ENCODE assay signal across 1 cellular context in genomic region chr12:132955094-132955932, GRCh38.
TF ChIP-seq lines count a peak whose summit lies in the region.

No MANE protein-coding gene starts in this region.

TF ChIP-seq in HepG2, 621 proteins besides CTCF, POLR2A, EP300 and RAD21 (continued from another document and continues in another):
- TF ChIP-seq CBX5 (CRISPR knock-in tag; IDR thresholded peaks at IDR 0.05; ENCODE audit: borderline replicate concordance) (no peak), ZNF143 (CRISPR knock-in tag; IDR thresholded peaks at IDR 0.05) (peak; percentile 64), ZNF878 (CRISPR knock-in tag; IDR thresholded peaks at IDR 0.05) (no peak), DNMT3B (CRISPR knock-in tag; conservative IDR thresholded peaks at IDR 0.05) (no peak), ZNF557 (CRISPR knock-in tag; IDR thresholded peaks at IDR 0.05) (no peak), FOXJ3 (CRISPR knock-in tag; IDR thresholded peaks at IDR 0.05; ENCODE audit: borderline replicate concordance) (no peak), FOSL2 (CRISPR knock-in tag; IDR thresholded peaks at IDR 0.05) (no peak), AGO1 (IDR thresholded peaks at IDR 0.05; ENCODE audit: low read depth, low read length, poor library complexity, severe bottlenecking) (no peak), HMG20B (CRISPR knock-in tag; conservative IDR thresholded peaks at IDR 0.05) (no peak), THAP7 (CRISPR knock-in tag; IDR thresholded peaks at IDR 0.05) (no peak), HDAC2 (CRISPR knock-in tag; IDR thresholded peaks at IDR 0.05) (no peak), RXRA (CRISPR knock-in tag; IDR thresholded peaks at IDR 0.05) (no peak), SKIL (CRISPR knock-in tag; IDR thresholded peaks at IDR 0.05; ENCODE audit: borderline replicate concordance) (no peak), ZNF256 (CRISPR knock-in tag; conservative IDR thresholded peaks at IDR 0.05) (no peak), SNAPC5 (CRISPR knock-in tag; IDR thresholded peaks at IDR 0.05; ENCODE audit: borderline replicate concordance) (no peak), ZNF33B (CRISPR knock-in tag; IDR thresholded peaks at IDR 0.05) (no peak), ZNF768 (CRISPR knock-in tag; IDR thresholded peaks at IDR 0.05) (no peak), ATF1 (CRISPR knock-in tag; IDR thresholded peaks at IDR 0.05) (no peak), NR3C1 (CRISPR knock-in tag; IDR thresholded peaks at IDR 0.05) (no peak), ZNF460 (CRISPR knock-in tag; IDR thresholded peaks at IDR 0.05; ENCODE audit: borderline replicate concordance) (no peak), PHF21A (CRISPR knock-in tag; IDR thresholded peaks at IDR 0.05) (no peak), E2F1 (CRISPR knock-in tag; IDR thresholded peaks at IDR 0.05) (no peak), TBP (CRISPR knock-in tag; IDR thresholded peaks at IDR 0.05) (no peak), PITX1 (CRISPR knock-in tag; IDR thresholded peaks at IDR 0.05) (no peak), NCOA5 (CRISPR knock-in tag; IDR thresholded peaks at IDR 0.05) (no peak), NR2F2 (IDR thresholded peaks at IDR 0.05; ENCODE audit: borderline replicate concordance, low read depth) (no peak), TBX3 (IDR thresholded peaks at IDR 0.05; ENCODE audit: borderline replicate concordance) (peak; percentile 8; the same call in 1 of the 2 replicates), HMG20A (CRISPR knock-in tag; IDR thresholded peaks at IDR 0.05; ENCODE audit: borderline replicate concordance) (no peak), NAIF1 (CRISPR knock-in tag; IDR thresholded peaks at IDR 0.05; ENCODE audit: borderline replicate concordance) (no peak), MATR3 (CRISPR knock-in tag; IDR thresholded peaks at IDR 0.05) (no peak), ZNF501 (CRISPR knock-in tag; IDR thresholded peaks at IDR 0.05) (peak; percentile 58; the same call in 1 of the 2 replicates), TEF (CRISPR knock-in tag; IDR thresholded peaks at IDR 0.05) (no peak), SMARCE1 (IDR thresholded peaks at IDR 0.05; ENCODE audit: borderline replicate concordance) (no peak), ZNF546 (CRISPR knock-in tag; conservative IDR thresholded peaks at IDR 0.05) (no peak), AGO2 (optimal IDR thresholded peaks at IDR 0.05; ENCODE audit: low read depth, low read length) (peak; percentile 54), HOXA9 (CRISPR knock-in tag; IDR thresholded peaks at IDR 0.05; ENCODE audit: borderline replicate concordance) (no peak), ZNF138 (CRISPR knock-in tag; IDR thresholded peaks at IDR 0.05; ENCODE audit: low read depth) (no peak), XRCC5 (optimal IDR thresholded peaks at IDR 0.05; ENCODE audit: low read length) (no peak), MXD1 (CRISPR knock-in tag; IDR thresholded peaks at IDR 0.05) (no peak), ZNF569 (CRISPR knock-in tag; IDR thresholded peaks at IDR 0.05; ENCODE audit: borderline replicate concordance) (no peak), NFAT5 (CRISPR knock-in tag; IDR thresholded peaks at IDR 0.05) (no peak), ZNF687 (CRISPR knock-in tag; IDR thresholded peaks at IDR 0.05) (peak; percentile 88), ZGPAT (CRISPR knock-in tag; IDR thresholded peaks at IDR 0.05) (no peak), HCFC1 (IDR thresholded peaks at IDR 0.05; ENCODE audit: low read depth, low read length) (no peak), SOX6 (IDR thresholded peaks at IDR 0.05) (no peak), SOX6 (CRISPR knock-in tag; IDR thresholded peaks at IDR 0.05) (no peak), ZNF761 (CRISPR knock-in tag; conservative IDR thresholded peaks at IDR 0.05) (no peak), ZNF772 (CRISPR knock-in tag; IDR thresholded peaks at IDR 0.05) (no peak), TSC22D2 (CRISPR knock-in tag; IDR thresholded peaks at IDR 0.05; ENCODE audit: borderline replicate concordance) (no peak), CCAR2 (optimal IDR thresholded peaks at IDR 0.05; ENCODE audit: low read depth, low read length) (no peak), ZFX (CRISPR knock-in tag; IDR thresholded peaks at IDR 0.05; ENCODE audit: low read depth) (peak; percentile 13; the same call in 1 of the 2 replicates), ZZZ3 (CRISPR knock-in tag; IDR thresholded peaks at IDR 0.05; ENCODE audit: borderline replicate concordance) (no peak), ZNF362 (CRISPR knock-in tag; IDR thresholded peaks at IDR 0.05; ENCODE audit: borderline replicate concordance) (no peak)
